20 cellular contexts compared by ENCODE assay signal in genomic region chr4:14415146-14415545, GRCh38.
DNase-seq lines count a peak whose midpoint lies in the region; ATAC-seq and TF ChIP-seq lines count a peak whose summit lies in the region.
"Had no signal": no experiment of that assay in that cellular context is flagged by ENCODE, and none has a peak within 500 bp of the region (broad histone marks: within the 10 kb centered on the region; RNA-seq: fewer than 3 reads in every experiment).

No MANE protein-coding gene starts in this region.

- ATAC-seq in left colon, result no peak
- ATAC-seq: activated naive CD8-positive, alpha-beta T cell treated with anti-CD3 and anti-CD28 coated beads, Interleukin-2, amount 50 U/mL, for 24 hours; activated T-cell treated with anti-CD3 and anti-CD28 coated beads, Interleukin-2, amount 50 U/mL, for 4 hours; CD8-positive, alpha-beta T cell; left cardiac atrium; naive thymus-derived CD4-positive, alpha-beta T cell; sciatic nerve; T-cell had no signal

- peak; percentile 12 for DNase-seq in KBM-7
- peak; percentile 32 for DNase-seq in amniotic epithelial cell (ENCODE audit: low read depth)
- DNase-seq in fibroblast of villous mesenchyme (ENCODE audit: low read depth), result peak; percentile 19
- DNase-seq in smooth muscle cell of the brain vasculature (ENCODE audit: low read depth, low spot score), result peak; percentile 33
- no peak for DNase-seq in left colon
- no peak for DNase-seq in stomach
- DNase-seq in activated CD8-positive, alpha-beta memory T cell treated with anti-CD3 and anti-CD28 coated beads, Interleukin-2, amount 50 U/mL, for 4 hours, result no peak
- DNase-seq: activated CD4-positive, alpha-beta T cell treated with anti-CD3 and anti-CD28 coated beads for 4 hours; activated naive CD8-positive, alpha-beta T cell treated with anti-CD3 and anti-CD28 coated beads, Interleukin-2, amount 50 U/mL, for 24 hours; activated T-cell treated with anti-CD3 and anti-CD28 coated beads, Interleukin-2, amount 50 U/mL, for 4 hours; CD8-positive, alpha-beta T cell; left cardiac atrium; naive thymus-derived CD4-positive, alpha-beta T cell; NCI-H1436; NCI-H446 treated with DMSO at 0.1 percent for 48 hours; PC-9; stimulated activated naive CD4-positive, alpha-beta T cell; T-cell; uterus had no signal

- no peaks in the 10 kb centered on the region for H3K27me3 ChIP-seq in stomach
- H3K27me3 ChIP-seq: uterus had no signal

- TF ChIP-seq POLR2A in stomach (IDR thresholded peaks at IDR 0.05), result no peak

- no peaks in the 10 kb centered on the region for H3K4me1 ChIP-seq in stomach
- H3K4me1 ChIP-seq: uterus had no signal

- H3K27ac ChIP-seq in stomach, result no peak overlapping the region
- H3K27ac ChIP-seq: PC-9, uterus had no signal

- intact Hi-C loops in left colon (cut with DNase I, micrococcal nuclease), result no loop called here
- intact Hi-C loops in stomach (cut with DNase I; ENCODE audit: low total_unique reads), result no loop called here

- TF ChIP-seq CTCF in fibroblast of villous mesenchyme (IDR thresholded peaks at IDR 0.05; ENCODE audit: insufficient read depth, low read depth, low read length) (no peak), stomach (IDR thresholded peaks at IDR 0.05) (no peak)

- in situ Hi-C loops in KBM-7 (cut with MboI; ENCODE audit: low pct_unique_long_range_greater_than_20kb, low sequenced_read_pairs), result no loop called here

- H3K36me3 ChIP-seq in stomach, result no peaks in the 10 kb centered on the region
- H3K36me3 ChIP-seq: uterus had no signal

- H3K9me3 ChIP-seq in stomach, result no peaks in the 10 kb centered on the region
- H3K9me3 ChIP-seq: uterus had no signal

- 9 to 23% (median 13%) methylated on average over 1 of the region's 1 CpG for WGBS in stomach, 5 donors

- H3K4me3 ChIP-seq in fibroblast of villous mesenchyme (ENCODE audit: low read depth, low read length), result no peak overlapping the region
- H3K4me3 ChIP-seq in stomach, result no peak overlapping the region
- H3K4me3 ChIP-seq: PC-9, uterus had no signal

- no peak for TF ChIP-seq EP300 in stomach (IDR thresholded peaks at IDR 0.05)

Comparison
In these comparisons a context has a peak if more than half of its experiments do, and no peak if none do; other contexts are left out.
1. DNase-seq: peak in KBM-7 (single experiment), amniotic epithelial cell (single experiment), fibroblast of villous mesenchyme (single experiment) and smooth muscle cell of the brain vasculature (single experiment); none in left colon (0 of 2), stomach (single experiment) and activated CD8-positive, alpha-beta memory T cell treated with anti-CD3 and anti-CD28 coated beads, Interleukin-2, amount 50 U/mL, for 4 hours (single experiment).